In the genomic region with DNA sequence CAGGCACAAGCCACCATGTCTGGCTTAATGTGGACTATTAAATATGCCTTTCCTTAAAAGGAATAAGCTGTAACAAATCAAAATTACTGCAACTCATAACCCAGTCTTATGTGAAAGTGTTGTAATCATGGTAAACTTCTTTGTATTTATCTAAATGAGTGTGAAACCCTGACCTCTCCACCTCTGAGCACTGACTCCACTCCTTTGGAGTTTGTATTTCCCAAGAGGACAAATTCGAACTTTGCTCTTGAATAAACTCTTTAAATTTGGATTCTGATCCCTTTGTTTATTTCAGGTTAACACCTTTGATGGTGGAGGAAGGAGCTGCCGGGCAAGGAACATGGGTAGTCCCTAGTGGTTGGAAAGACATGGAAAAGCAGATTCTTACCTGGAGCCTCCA, we compare ENCODE assay signal across 23 cellular contexts. TPM values are rescaled to one million over a fixed set of nuclear protein-coding genes. Genes with fewer than 3 reads are reported as not detected.
"Had no signal": no experiment of that assay in that cellular context is flagged by ENCODE, and none has a peak within 500 bp of the region (broad histone marks: within the 10 kb centered on the region; RNA-seq: fewer than 3 reads in every experiment).

No MANE protein-coding gene starts in this region.

- H2AFZ ChIP-seq: neural progenitor cell had no signal

- H3K9ac ChIP-seq: neural progenitor cell had no signal

- H3K27ac ChIP-seq: body of pancreas, coronary artery, lower lobe of right lung, neural progenitor cell, ovary had no signal

- DNase-seq: activated CD4-positive, alpha-beta T cell treated with anti-CD3 and anti-CD28 coated beads, Interleukin-2, amount 10 ng/mL, durations not matched to agents 24 days and 14 days; activated CD8-positive, alpha-beta memory T cell treated with anti-CD3 and anti-CD28 coated beads, Interleukin-2, amount 50 U/mL, for 4 hours; activated CD8-positive, alpha-beta T cell treated with anti-CD3 and anti-CD28 coated beads, Interleukin-2, amount 10 ng/mL, durations not matched to agents 7 days and 5 days; activated effector memory CD4-positive, alpha-beta T cell treated with anti-CD3 and anti-CD28 coated beads, Interleukin-2, amount 50 U/mL, for 16 hours; activated T-cell treated with anti-CD3 and anti-CD28 coated beads, Interleukin-2, amount 50 U/mL, for 48 hours; amniotic stem cell; body of pancreas; central memory CD4-positive, alpha-beta T cell; hypothalamus; lower lobe of right lung; naive B cell; ovary; stimulated activated CD4-positive, alpha-beta T cell treated with anti-CD3 and anti-CD28 coated beads, Interleukin-15, amount 100 ng/mL, for 24 hours; stimulated activated CD4-positive, alpha-beta T cell treated with anti-CD3 and anti-CD28 coated beads, Interleukin-4, amount 100 ng/mL, for 1 hour; stimulated activated naive CD4-positive, alpha-beta T cell; substantia nigra; trophoblast cell had no signal

- H3K4me1 ChIP-seq: body of pancreas, lower lobe of right lung, neural progenitor cell had no signal

- H3K36me3 ChIP-seq: lower lobe of right lung, neural progenitor cell, ovary had no signal

- H3K4me3 ChIP-seq: body of pancreas, coronary artery, lower lobe of right lung, neural progenitor cell, ovary had no signal

- H3K36me3 Mint-ChIP-seq: activated naive CD4-positive, alpha-beta T cell treated with anti-CD3 and anti-CD28 coated beads, Interleukin-2, amount 50 U/mL, for 24 hours; mesothelial cell of epicardium; naive B cell; neural progenitor cell had no signal

- H3K27ac Mint-ChIP-seq: activated CD4-positive, alpha-beta T cell treated with anti-CD3 and anti-CD28 coated beads, Interleukin-2, amount 10 ng/mL, durations not matched to agents 24 days and 14 days; activated CD8-positive, alpha-beta T cell treated with anti-CD3 and anti-CD28 coated beads, Interleukin-2, amount 10 ng/mL, durations not matched to agents 7 days and 5 days; activated naive CD4-positive, alpha-beta T cell treated with anti-CD3 and anti-CD28 coated beads, Interleukin-2, amount 50 U/mL, for 24 hours; mesothelial cell of epicardium; naive B cell; neural progenitor cell had no signal

- H3K4me2 ChIP-seq: neural progenitor cell had no signal

- ATAC-seq: activated CD8-positive, alpha-beta T cell treated with anti-CD3 and anti-CD28 coated beads, Interleukin-2, amount 10 ng/mL, durations not matched to agents 7 days and 5 days; body of pancreas; esophagus mucosa; lower lobe of right lung had no signal

- H3K9me3 Mint-ChIP-seq: activated CD4-positive, alpha-beta T cell treated with anti-CD3 and anti-CD28 coated beads, Interleukin-2, amount 10 ng/mL, durations not matched to agents 24 days and 14 days; activated naive CD4-positive, alpha-beta T cell treated with anti-CD3 and anti-CD28 coated beads, Interleukin-2, amount 50 U/mL, for 24 hours had no signal

- H3K9me3 ChIP-seq: body of pancreas, lower lobe of right lung, ovary had no signal

- H3K27me3 ChIP-seq: body of pancreas, neural progenitor cell, ovary had no signal

RNA-seq across cellular contexts. Expression of a gene that starts 48.3 kb away (rescaled TPM):
- total RNA-seq: activated CD4-positive, alpha-beta T cell treated with anti-CD3 and anti-CD28 coated beads, Interleukin-2, amount 10 ng/mL, durations not matched to agents 24 days and 14 days; activated CD8-positive, alpha-beta T cell treated with anti-CD3 and anti-CD28 coated beads, Interleukin-2, amount 10 ng/mL, durations not matched to agents 7 days and 5 days; body of pancreas; esophagus mucosa; lower lobe of right lung; mesothelial cell of epicardium; ovary; skeletal muscle tissue had no signal
- polyA plus RNA-seq: ovary had no signal
